Comparison of ENCODE assay signal across 16 cellular contexts in genomic region chr2:10680214-10680613, GRCh38. TPM values are rescaled to one million over a fixed set of nuclear protein-coding genes. Genes with fewer than 3 reads are reported as not detected.
DNase-seq lines count a peak whose midpoint lies in the region; ATAC-seq, FAIRE-seq and TF ChIP-seq lines count a peak whose summit lies in the region.
"Had no signal": no experiment of that assay in that cellular context is flagged by ENCODE, and none has a peak within 500 bp of the region (broad histone marks: within the 10 kb centered on the region; RNA-seq: fewer than 3 reads in every experiment).

No MANE protein-coding gene starts in this region.

- H4K20me1 ChIP-seq in astrocyte (ENCODE audit: insufficient read depth, low read length), result peaks cover 27% of the 10 kb centered on the region

- CTCF ChIA-PET in activated naive CD4-positive, alpha-beta T cell treated with anti-CD3 and anti-CD28 coated beads for 36 hours (lab: Charles Lee), result interaction anchor here (1.1 to 1.4 kb wide), 2 partner anchors 9 to 696 kb away, joined by 3 read pairs; partner anchors contain the start of gene NOL10

- H3K27me3 Mint-ChIP-seq in activated naive CD4-positive, alpha-beta T cell treated with anti-CD3 and anti-CD28 coated beads for 36 hours (ENCODE audit: low read depth), result no peaks in the 10 kb centered on the region
- no peaks in the 10 kb centered on the region for H3K27me3 Mint-ChIP-seq in activated T-helper 2 cell treated with anti-CD3 and anti-CD28 coated beads, Interferon-gamma antibody, Interleukin-2, Interleukin-4, amounts not matched to agents 10 μg/mL and 5 μg/mL and 100 μg/mL, durations not matched to agents 14 hours and 24 hours and 36 hours (ENCODE audit: low read depth)
- H3K27me3 Mint-ChIP-seq in astrocyte (ENCODE audit: low read depth, unreplicated experiment), result no peaks in the 10 kb centered on the region
- H3K27me3 Mint-ChIP-seq: CD4-positive, alpha-beta memory T cell had no signal

- H3K27ac ChIP-seq in astrocyte (ENCODE audit: low read depth, low read length), result no peak overlapping the region
- H3K27ac ChIP-seq: A549, C4-2B had no signal

- H3K4me3 Mint-ChIP-seq in activated naive CD4-positive, alpha-beta T cell treated with anti-CD3 and anti-CD28 coated beads for 36 hours, result no peak overlapping the region
- H3K4me3 Mint-ChIP-seq in activated T-helper 2 cell treated with anti-CD3 and anti-CD28 coated beads, Interferon-gamma antibody, Interleukin-2, Interleukin-4, amounts not matched to agents 10 μg/mL and 5 μg/mL and 100 μg/mL, durations not matched to agents 14 hours and 24 hours and 36 hours (ENCODE audit: low read depth), result no peak overlapping the region
- no peak overlapping the region for H3K4me3 Mint-ChIP-seq in astrocyte (ENCODE audit: unreplicated experiment)
- H3K4me3 Mint-ChIP-seq in stimulated activated effector memory CD8-positive, alpha-beta T cell treated with anti-CD3 and anti-CD28 coated beads, Interleukin-12 subunit alpha, Interleukin-12 subunit beta, amount 100 ng/mL, for 72 hours, result no peak overlapping the region
- H3K4me3 Mint-ChIP-seq: CD4-positive, alpha-beta memory T cell; GM23338 had no signal

- no peak overlapping the region for H3K4me2 ChIP-seq in astrocyte (ENCODE audit: low read length)
- H3K4me2 ChIP-seq: A549, GM23338 had no signal

- H3K36me3 Mint-ChIP-seq in activated naive CD4-positive, alpha-beta T cell treated with anti-CD3 and anti-CD28 coated beads for 36 hours (ENCODE audit: low read depth), result peaks cover 19% of the 10 kb centered on the region
- H3K36me3 Mint-ChIP-seq in activated T-helper 2 cell treated with anti-CD3 and anti-CD28 coated beads, Interferon-gamma antibody, Interleukin-2, Interleukin-4, amounts not matched to agents 10 μg/mL and 5 μg/mL and 100 μg/mL, durations not matched to agents 14 hours and 24 hours and 36 hours (ENCODE audit: low read depth), result peaks cover 51% of the 10 kb centered on the region
- no peaks in the 10 kb centered on the region for H3K36me3 Mint-ChIP-seq in astrocyte (ENCODE audit: low read depth, unreplicated experiment)
- peaks cover 99% of the 10 kb centered on the region for H3K36me3 Mint-ChIP-seq in stimulated activated effector memory CD8-positive, alpha-beta T cell treated with anti-CD3 and anti-CD28 coated beads, Interleukin-12 subunit alpha, Interleukin-12 subunit beta, amount 100 ng/mL, for 72 hours

- H3K27me3 ChIP-seq in astrocyte (ENCODE audit: insufficient read depth, low read length), result no peaks in the 10 kb centered on the region
- H3K27me3 ChIP-seq: BE2C had no signal

- H3K4me1 ChIP-seq in astrocyte (ENCODE audit: insufficient read depth, low read length), result no peaks in the 10 kb centered on the region
- H3K4me1 ChIP-seq: BE2C had no signal

- no peaks in the 10 kb centered on the region for H3K9me3 ChIP-seq in astrocyte (ENCODE audit: insufficient read depth, low read depth, low read length)
- H3K9me3 ChIP-seq: A549, BE2C had no signal

- peaks cover 10% of the 10 kb centered on the region for H3K36me3 ChIP-seq in astrocyte (ENCODE audit: insufficient read depth, low read length)

- ATAC-seq in stimulated activated effector memory CD8-positive, alpha-beta T cell treated with anti-CD3 and anti-CD28 coated beads, Interleukin-12 subunit alpha, Interleukin-12 subunit beta, amount 100 ng/mL, for 72 hours, result no peak
- ATAC-seq: A549, GM12878, GM23338 had no signal

- H3K27ac Mint-ChIP-seq in activated naive CD4-positive, alpha-beta T cell treated with anti-CD3 and anti-CD28 coated beads for 36 hours, result peak overlapping the region; percentile 47
- H3K27ac Mint-ChIP-seq in activated T-helper 2 cell treated with anti-CD3 and anti-CD28 coated beads, Interferon-gamma antibody, Interleukin-2, Interleukin-4, amounts not matched to agents 10 μg/mL and 5 μg/mL and 100 μg/mL, durations not matched to agents 14 hours and 24 hours and 36 hours, result peak overlapping the region; percentile 38
- peak overlapping the region; percentile 53 for H3K27ac Mint-ChIP-seq in astrocyte (ENCODE audit: unreplicated experiment)
- H3K27ac Mint-ChIP-seq in stimulated activated effector memory CD8-positive, alpha-beta T cell treated with anti-CD3 and anti-CD28 coated beads, Interleukin-12 subunit alpha, Interleukin-12 subunit beta, amount 100 ng/mL, for 72 hours, result peak overlapping the region; percentile 66
- H3K27ac Mint-ChIP-seq: GM23338 had no signal

- peaks cover 35% of the 10 kb centered on the region for H3K79me2 ChIP-seq in astrocyte (ENCODE audit: insufficient read depth, low read length)

- H3K4me1 Mint-ChIP-seq in activated naive CD4-positive, alpha-beta T cell treated with anti-CD3 and anti-CD28 coated beads for 36 hours (ENCODE audit: low read depth), result peaks cover 40% of the 10 kb centered on the region
- H3K4me1 Mint-ChIP-seq in activated T-helper 2 cell treated with anti-CD3 and anti-CD28 coated beads, Interferon-gamma antibody, Interleukin-2, Interleukin-4, amounts not matched to agents 10 μg/mL and 5 μg/mL and 100 μg/mL, durations not matched to agents 14 hours and 24 hours and 36 hours (ENCODE audit: low read depth), result peaks cover 27% of the 10 kb centered on the region
- H3K4me1 Mint-ChIP-seq in astrocyte (ENCODE audit: low read depth, unreplicated experiment), result peaks cover 3% of the 10 kb centered on the region
- peaks cover 17% of the 10 kb centered on the region for H3K4me1 Mint-ChIP-seq in stimulated activated effector memory CD8-positive, alpha-beta T cell treated with anti-CD3 and anti-CD28 coated beads, Interleukin-12 subunit alpha, Interleukin-12 subunit beta, amount 100 ng/mL, for 72 hours
- H3K4me1 Mint-ChIP-seq: GM23338 had no signal

- no peaks in the 10 kb centered on the region for H3K9me3 Mint-ChIP-seq in activated naive CD4-positive, alpha-beta T cell treated with anti-CD3 and anti-CD28 coated beads for 36 hours
- no peaks in the 10 kb centered on the region for H3K9me3 Mint-ChIP-seq in activated T-helper 2 cell treated with anti-CD3 and anti-CD28 coated beads, Interferon-gamma antibody, Interleukin-2, Interleukin-4, amounts not matched to agents 10 μg/mL and 5 μg/mL and 100 μg/mL, durations not matched to agents 14 hours and 24 hours and 36 hours
- H3K9me3 Mint-ChIP-seq in astrocyte (ENCODE audit: unreplicated experiment), result no peaks in the 10 kb centered on the region
- H3K9me3 Mint-ChIP-seq in stimulated activated effector memory CD8-positive, alpha-beta T cell treated with anti-CD3 and anti-CD28 coated beads, Interleukin-12 subunit alpha, Interleukin-12 subunit beta, amount 100 ng/mL, for 72 hours, result no peaks in the 10 kb centered on the region
- H3K9me3 Mint-ChIP-seq: CD4-positive, alpha-beta memory T cell; GM23338 had no signal

- no peak for DNase-seq in activated naive CD4-positive, alpha-beta T cell treated with anti-CD3 and anti-CD28 coated beads for 36 hours
- no peak for DNase-seq in activated naive CD4-positive, alpha-beta T cell treated with Interleukin-2 at 50 U/mL for 16 hours
- DNase-seq in activated T-helper 2 cell treated with anti-CD3 and anti-CD28 coated beads, Interferon-gamma antibody, Interleukin-2, Interleukin-4, amounts not matched to agents 10 μg/mL and 5 μg/mL and 100 μg/mL, durations not matched to agents 14 hours and 24 hours and 36 hours (ENCODE audit: low spot score), result no peak
- no peak for DNase-seq in astrocyte (ENCODE audit: low read depth)
- no peak for DNase-seq in stimulated activated effector memory CD8-positive, alpha-beta T cell treated with anti-CD3 and anti-CD28 coated beads, Interleukin-12 subunit alpha, Interleukin-12 subunit beta, amount 100 ng/mL, for 72 hours (ENCODE audit: low spot score in 2 of 2)
- DNase-seq in activated CD4-positive, CD25-positive, alpha-beta regulatory T cell treated with anti-CD3 and anti-CD28 coated beads, Interleukin-2, amount 50 U/mL, for 72 hours, result no peak
- DNase-seq in glomerular visceral epithelial cell (ENCODE audit: extremely low spot score), result no peak
- DNase-seq: BE2C; CD4-positive, alpha-beta memory T cell; DMS79; H7 had no signal

- no peak for TF ChIP-seq CTCF in astrocyte (IDR thresholded peaks at IDR 0.05; ENCODE audit: insufficient read depth, low read depth, low read length)

- H2AFZ ChIP-seq in astrocyte (ENCODE audit: low read depth, low read length), result no peak overlapping the region
- H2AFZ ChIP-seq: GM23338 had no signal

- H3K4me3 ChIP-seq in astrocyte (ENCODE audit: insufficient read depth, low read depth, low read length), result no peak overlapping the region
- H3K4me3 ChIP-seq: A549, GM12878, GM23338 had no signal

- no peak overlapping the region for H3K9ac ChIP-seq in astrocyte (ENCODE audit: low read length)

- no peak for FAIRE-seq in astrocyte (lab: Jason Lieb, UNC)
- FAIRE-seq: A549, GM12878 had no signal

- intact Hi-C loops in activated naive CD4-positive, alpha-beta T cell treated with anti-CD3 and anti-CD28 coated beads for 36 hours (cut with micrococcal nuclease), result loop anchor here (2.0 kb wide), 1 partner anchor 25 kb away; no protein-coding TSS in a partner anchor
- intact Hi-C loops in activated T-helper 2 cell treated with anti-CD3 and anti-CD28 coated beads, Interferon-gamma antibody, Interleukin-2, Interleukin-4, amounts not matched to agents 10 μg/mL and 5 μg/mL and 100 μg/mL, durations not matched to agents 14 hours and 24 hours and 36 hours (cut with micrococcal nuclease), result no loop called here

RNA-seq across cellular contexts. Expression of gene NOL10, which starts 9.6 kb away (rescaled TPM):
- total RNA-seq in activated naive CD4-positive, alpha-beta T cell treated with anti-CD3 and anti-CD28 coated beads for 36 hours, result 10 to 100 TPM; 27.0 to 28.9 TPM
- 36.7 and 37.5 TPM in 2 replicates for total RNA-seq in activated T-helper 2 cell treated with anti-CD3 and anti-CD28 coated beads, Interferon-gamma antibody, Interleukin-2, Interleukin-4, amounts not matched to agents 10 μg/mL and 5 μg/mL and 100 μg/mL, durations not matched to agents 14 hours and 24 hours and 36 hours
- 23.8 and 27.6 TPM in 2 replicates for total RNA-seq in astrocyte

RNA-seq across cellular contexts. Expression of gene ATP6V1C2, which starts 41.2 kb away (rescaled TPM):
- not detected for total RNA-seq in activated naive CD4-positive, alpha-beta T cell treated with anti-CD3 and anti-CD28 coated beads for 36 hours
- 0.07 TPM in 1 of 2 replicates, not detected in the other for total RNA-seq in activated T-helper 2 cell treated with anti-CD3 and anti-CD28 coated beads, Interferon-gamma antibody, Interleukin-2, Interleukin-4, amounts not matched to agents 10 μg/mL and 5 μg/mL and 100 μg/mL, durations not matched to agents 14 hours and 24 hours and 36 hours
- total RNA-seq in astrocyte, result 0.14 TPM in 1 of 2 replicates, not detected in the other
- total RNA-seq: CD4-positive, alpha-beta memory T cell; G401 had no signal
